Comparison of ENCODE assay signal across 22 cellular contexts in genomic region chr20:40255368-40255767, GRCh38.
DNase-seq lines count a peak whose midpoint lies in the region; ATAC-seq and TF ChIP-seq lines count a peak whose summit lies in the region.
"Had no signal": no experiment of that assay in that cellular context is flagged by ENCODE, and none has a peak within 500 bp of the region (broad histone marks: within the 10 kb centered on the region; RNA-seq: fewer than 3 reads in every experiment).

No MANE protein-coding gene starts in this region.

- DNase-seq in AG10803 (ENCODE audit: low read depth), result peak; percentile 70
- peak; percentile 40 for DNase-seq in choroid plexus epithelial cell (ENCODE audit: low read depth)
- DNase-seq in mesothelial cell of epicardium (ENCODE audit: low spot score in 2 of 2, unreplicated experiment in 2 of 2), result no peak
- DNase-seq in 8988T, result no peak
- no peak for DNase-seq in GF-D8 (lab: John Stamatoyannopoulos, UW)
- DNase-seq in caudate nucleus (lab: John Stamatoyannopoulos, UW), result no peak
- DNase-seq: activated CD4-positive, alpha-beta T cell treated with anti-CD3 and anti-CD28 coated beads, Interleukin-2, amount 50 U/mL, for 1 hour; activated T-cell treated with anti-CD3 and anti-CD28 coated beads, Interleukin-2, amount 50 U/mL, for 24 hours; DMS53; effector memory CD8-positive, alpha-beta T cell; islet precursor cell; Kasumi-1; NCI-H1694 treated with DMSO at 0.1 percent for 48 hours; SJCRH30; spleen; stimulated activated naive CD8-positive, alpha-beta T cell treated with anti-CD3 and anti-CD28 coated beads, Interleukin-15, Interleukin-2, amounts not matched to agents 100 U/mL and 50 U/mL, for 24 hours; T-helper 9 cell; uterus had no signal

- no peak for ATAC-seq in GM19023 (IDR thresholded peaks at IDR 0.05; ENCODE audit: unreplicated experiment)
- ATAC-seq: activated naive CD4-positive, alpha-beta T cell treated with anti-CD3 and anti-CD28 coated beads, Interleukin-2, amount 50 U/mL, for 72 hours; effector memory CD8-positive, alpha-beta T cell; stimulated activated naive CD8-positive, alpha-beta T cell treated with anti-CD3 and anti-CD28 coated beads, Interleukin-15, Interleukin-2, amounts not matched to agents 100 U/mL and 50 U/mL, for 24 hours had no signal

- H3K27me3 Mint-ChIP-seq in mesothelial cell of epicardium (ENCODE audit: low read depth), result no peaks in the 10 kb centered on the region
- H3K27me3 Mint-ChIP-seq: B cell had no signal

- H3K27ac ChIP-seq in caudate nucleus (ENCODE audit: low read depth, low read length), result no peak overlapping the region
- H3K27ac ChIP-seq: SJCRH30, spleen had no signal

- no peak overlapping the region for H3K4me3 Mint-ChIP-seq in mesothelial cell of epicardium
- H3K4me3 Mint-ChIP-seq: activated T-cell treated with anti-CD3 and anti-CD28 coated beads, Interleukin-2, amount 50 U/mL, for 24 hours; B cell; effector memory CD8-positive, alpha-beta T cell had no signal

- H3K36me3 Mint-ChIP-seq in mesothelial cell of epicardium, result peaks cover 2% of the 10 kb centered on the region
- H3K36me3 Mint-ChIP-seq: activated naive CD4-positive, alpha-beta T cell treated with anti-CD3 and anti-CD28 coated beads, Interleukin-2, amount 50 U/mL, for 72 hours had no signal

- peaks cover 3% of the 10 kb centered on the region for H3K4me1 Mint-ChIP-seq in mesothelial cell of epicardium
- H3K4me1 Mint-ChIP-seq: B cell had no signal

- no peak overlapping the region for H3K4me3 ChIP-seq in AG10803 (ENCODE audit: low read length)
- H3K4me3 ChIP-seq in choroid plexus epithelial cell (ENCODE audit: low read depth, low read length), result no peak overlapping the region
- H3K4me3 ChIP-seq: SJCRH30, spleen, uterus had no signal

- TF ChIP-seq CTCF in AG10803 (conservative IDR thresholded peaks at IDR 0.05; ENCODE audit: low read length), result peak; percentile 52
- peak; percentile 45 for TF ChIP-seq CTCF in LNCAP (IDR thresholded peaks at IDR 0.05)
- TF ChIP-seq CTCF in choroid plexus epithelial cell (conservative IDR thresholded peaks at IDR 0.05; ENCODE audit: low read depth, low read length), result peak; percentile 23
- peak; percentile 30 for TF ChIP-seq CTCF in mesothelial cell of epicardium (IDR thresholded peaks at IDR 0.05; ENCODE audit: unreplicated experiment)

- no peak overlapping the region for H3K27ac Mint-ChIP-seq in mesothelial cell of epicardium
- H3K27ac Mint-ChIP-seq: activated naive CD4-positive, alpha-beta T cell treated with anti-CD3 and anti-CD28 coated beads, Interleukin-2, amount 50 U/mL, for 72 hours; activated T-cell treated with anti-CD3 and anti-CD28 coated beads, Interleukin-2, amount 50 U/mL, for 24 hours; B cell; effector memory CD8-positive, alpha-beta T cell had no signal

- H3K9me3 Mint-ChIP-seq in mesothelial cell of epicardium, result peaks cover 8% of the 10 kb centered on the region
- H3K9me3 Mint-ChIP-seq: effector memory CD8-positive, alpha-beta T cell had no signal

Comparison
In these comparisons a context has a peak if more than half of its experiments do, and no peak if none do; other contexts are left out.
1. DNase-seq: peak in AG10803 (single experiment) and choroid plexus epithelial cell (single experiment); none in mesothelial cell of epicardium (0 of 2), 8988T (single experiment), GF-D8 (single experiment) and caudate nucleus (0 of 61).
2. Peak in every context shown above with its lines, with median percentiles within 50 percentile points of each other: CTCF ChIP-seq.